26 cellular contexts compared by ENCODE assay signal in genomic region chr12:131587565-131587964, GRCh38.
"Had no signal": no experiment of that assay in that cellular context is flagged by ENCODE, and none has a peak within 500 bp of the region (broad histone marks: within the 10 kb centered on the region; RNA-seq: fewer than 3 reads in every experiment).

No MANE protein-coding gene starts in this region.

- H3K36me3 Mint-ChIP-seq: naive thymus-derived CD4-positive, alpha-beta T cell; natural killer cell; stimulated activated effector memory CD8-positive, alpha-beta T cell treated with anti-CD3 and anti-CD28 coated beads, Interleukin-12 subunit alpha, Interleukin-12 subunit beta, amount 100 ng/mL, for 72 hours; stimulated activated naive B cell treated with anti-CD40 and anti-IgM and Interleukin-4, amounts not matched to agents 10 μg/mL and 1 μg/mL and 100 μg/mL, for 72 hours; type B pancreatic cell had no signal

- DNase-seq: naive thymus-derived CD4-positive, alpha-beta T cell; natural killer cell; occipital lobe; ovary; psoas muscle; right cardiac atrium; right lobe of liver; sigmoid colon; small intestine; stimulated activated CD4-positive, alpha-beta T cell treated with anti-CD3 and anti-CD28 coated beads, Interleukin-15, amount 100 ng/mL, for 24 hours; stimulated activated CD4-positive, alpha-beta T cell treated with anti-CD3 and anti-CD28 coated beads, Interleukin-2, amount 100 ng/mL, for 24 hours; stimulated activated CD4-positive, alpha-beta T cell treated with anti-CD3 and anti-CD28 coated beads, Interleukin-2, amount 100 ng/mL, for 48 hours; stimulated activated CD4-positive, alpha-beta T cell treated with anti-CD3 and anti-CD28 coated beads, Interleukin-4, amount 100 ng/mL, for 24 hours; stimulated activated naive B cell treated with anti-CD40 and anti-IgM and Interleukin-4, amounts not matched to agents 10 μg/mL and 1 μg/mL and 100 μg/mL, for 72 hours; stimulated activated naive CD4-positive, alpha-beta T cell treated with Interleukin-2 at 50 U/mL for 16 hours; stomach; testis; tibial artery; transverse colon; upper lobe of right lung; uterus had no signal

- ATAC-seq: naive thymus-derived CD4-positive, alpha-beta T cell; natural killer cell; psoas muscle; right cardiac atrium; stimulated activated effector memory CD8-positive, alpha-beta T cell treated with anti-CD3 and anti-CD28 coated beads, Interleukin-12 subunit alpha, Interleukin-12 subunit beta, amount 100 ng/mL, for 72 hours; stimulated activated naive B cell treated with anti-CD40 and anti-IgM and Interleukin-4, amounts not matched to agents 10 μg/mL and 1 μg/mL and 100 μg/mL, for 72 hours; upper lobe of right lung had no signal

- H3K9me3 Mint-ChIP-seq: natural killer cell; stimulated activated effector memory CD8-positive, alpha-beta T cell treated with anti-CD3 and anti-CD28 coated beads, Interleukin-12 subunit alpha, Interleukin-12 subunit beta, amount 100 ng/mL, for 72 hours; stimulated activated naive CD8-positive, alpha-beta T cell treated with anti-CD3 and anti-CD28 coated beads, Interleukin-15, Interleukin-2, amounts not matched to agents 100 ng/mL and 50 ng/mL, for 24 hours; type B pancreatic cell had no signal

- H3K4me3 Mint-ChIP-seq: naive thymus-derived CD4-positive, alpha-beta T cell; natural killer cell; nephron; stimulated activated effector memory CD8-positive, alpha-beta T cell treated with anti-CD3 and anti-CD28 coated beads, Interleukin-12 subunit alpha, Interleukin-12 subunit beta, amount 100 ng/mL, for 72 hours; stimulated activated naive B cell treated with anti-CD40 and anti-IgM and Interleukin-4, amounts not matched to agents 10 μg/mL and 1 μg/mL and 100 μg/mL, for 72 hours; stimulated activated naive CD8-positive, alpha-beta T cell treated with anti-CD3 and anti-CD28 coated beads, Interleukin-15, Interleukin-2, amounts not matched to agents 100 ng/mL and 50 ng/mL, for 24 hours; type B pancreatic cell had no signal

- H3K27ac Mint-ChIP-seq: naive thymus-derived CD4-positive, alpha-beta T cell; natural killer cell; nephron; progenitor cell of endocrine pancreas; stimulated activated effector memory CD8-positive, alpha-beta T cell treated with anti-CD3 and anti-CD28 coated beads, Interleukin-12 subunit alpha, Interleukin-12 subunit beta, amount 100 ng/mL, for 72 hours; stimulated activated naive B cell treated with anti-CD40 and anti-IgM and Interleukin-4, amounts not matched to agents 10 μg/mL and 1 μg/mL and 100 μg/mL, for 72 hours; stimulated activated naive CD8-positive, alpha-beta T cell treated with anti-CD3 and anti-CD28 coated beads, Interleukin-15, Interleukin-2, amounts not matched to agents 100 ng/mL and 50 ng/mL, for 24 hours; type B pancreatic cell had no signal
